In genomic region chr12:69239286-69239921, GRCh38 we compare ENCODE assay signal across 1 cellular context.
TF ChIP-seq lines count a peak whose summit lies in the region.

Gene CPSF6, plus strand, starts transcription at chr12:69239569. Its CDS starts 78 bp downstream, at chr12:69239647.

TF ChIP-seq in HepG2, 621 proteins besides CTCF, POLR2A, EP300 and RAD21 (continued from another document and continues in another):
- TF ChIP-seq NR2C2 (CRISPR knock-in tag; IDR thresholded peaks at IDR 0.05; ENCODE audit: borderline replicate concordance) (no peak), ZGPAT (CRISPR knock-in tag; IDR thresholded peaks at IDR 0.05) (no peak; the same call in 1 of the 2 replicates), ZFP37 (CRISPR knock-in tag; IDR thresholded peaks at IDR 0.05; ENCODE audit: borderline replicate concordance) (no peak), RARA (CRISPR knock-in tag; IDR thresholded peaks at IDR 0.05) (no peak), KLF13 (CRISPR knock-in tag; IDR thresholded peaks at IDR 0.05) (no peak), KLF12 (CRISPR knock-in tag; IDR thresholded peaks at IDR 0.05; ENCODE audit: borderline replicate concordance) (no peak), ZNF790 (CRISPR knock-in tag; IDR thresholded peaks at IDR 0.05; ENCODE audit: borderline replicate concordance) (peak; percentile 38; the same call in 1 of the 2 replicates), MLX (CRISPR knock-in tag; IDR thresholded peaks at IDR 0.05) (no peak), ELK4 (CRISPR knock-in tag; IDR thresholded peaks at IDR 0.05; ENCODE audit: borderline replicate concordance) (no peak), MAZ (IDR thresholded peaks at IDR 0.05; ENCODE audit: borderline replicate concordance, low read depth, low read length) (peak; percentile 97), MAZ (CRISPR knock-in tag; IDR thresholded peaks at IDR 0.05; ENCODE audit: low read depth) (peak; percentile 86; the same call in 1 of the 2 replicates), ZNF441 (CRISPR knock-in tag; IDR thresholded peaks at IDR 0.05; ENCODE audit: borderline replicate concordance) (0 out of 2 replicates have a peak, but pooled peaks have one; percentile 54), DMAP1 (CRISPR knock-in tag; IDR thresholded peaks at IDR 0.05) (peak; percentile 48; the same call in 1 of the 2 replicates), MAFF (IDR thresholded peaks at IDR 0.05; ENCODE audit: low read depth, low read length) (no peak), THAP11 (CRISPR knock-in tag; IDR thresholded peaks at IDR 0.05) (peak; percentile 80), SIX4 (CRISPR knock-in tag; IDR thresholded peaks at IDR 0.05) (no peak), MLLT10 (CRISPR knock-in tag; IDR thresholded peaks at IDR 0.05) (no peak), JARID2 (CRISPR knock-in tag; IDR thresholded peaks at IDR 0.05; ENCODE audit: insufficient replicate concordance) (no peak), YEATS2 (CRISPR knock-in tag; IDR thresholded peaks at IDR 0.05; ENCODE audit: borderline replicate concordance) (no peak; the same call in 1 of the 2 replicates), ZNF282 (IDR thresholded peaks at IDR 0.05; ENCODE audit: partially characterized antibody) (no peak), PBX2 (CRISPR knock-in tag; IDR thresholded peaks at IDR 0.05) (no peak), ELF3 (CRISPR knock-in tag; IDR thresholded peaks at IDR 0.05) (no peak; the same call in 1 of the 2 replicates), USF2 (IDR thresholded peaks at IDR 0.05; ENCODE audit: low read depth, low read length) (no peak), USF2 (CRISPR knock-in tag; IDR thresholded peaks at IDR 0.05; ENCODE audit: borderline replicate concordance) (no peak), EHMT2 (IDR thresholded peaks at IDR 0.05; ENCODE audit: borderline replicate concordance, low read depth, low read length) (no peak), KMT2A (CRISPR knock-in tag; IDR thresholded peaks at IDR 0.05) (peak; percentile 71), ZNF724P (CRISPR knock-in tag; IDR thresholded peaks at IDR 0.05; ENCODE audit: borderline replicate concordance) (no peak; the same call in 1 of the 2 replicates), HNF1A (IDR thresholded peaks at IDR 0.05; ENCODE audit: low read depth) (no peak), HNF1A (CRISPR knock-in tag; IDR thresholded peaks at IDR 0.05; ENCODE audit: borderline replicate concordance) (0 out of 2 replicates have a peak, but pooled peaks have one; percentile 26), ZSCAN5A (CRISPR knock-in tag; IDR thresholded peaks at IDR 0.05; ENCODE audit: borderline replicate concordance) (0 out of 2 replicates have a peak, but pooled peaks have one; percentile 37), PPARG (CRISPR knock-in tag; conservative IDR thresholded peaks at IDR 0.05) (no peak; the same call in 1 of the 2 replicates), RBM22 (optimal IDR thresholded peaks at IDR 0.05; ENCODE audit: low read length) (no peak), ZNF660 (CRISPR knock-in tag; IDR thresholded peaks at IDR 0.05; ENCODE audit: borderline replicate concordance, low read depth) (no peak), ZNF749 (CRISPR knock-in tag; IDR thresholded peaks at IDR 0.05; ENCODE audit: borderline replicate concordance) (no peak), ZNF512 (CRISPR knock-in tag; IDR thresholded peaks at IDR 0.05) (no peak), ZBTB10 (CRISPR knock-in tag; IDR thresholded peaks at IDR 0.05; ENCODE audit: borderline replicate concordance) (no peak), CHCHD3 (CRISPR knock-in tag; IDR thresholded peaks at IDR 0.05) (0 out of 2 replicates have a peak, but pooled peaks have one; percentile 34), ZNF550 (CRISPR knock-in tag; IDR thresholded peaks at IDR 0.05; ENCODE audit: borderline replicate concordance) (no peak), FOSL1 (CRISPR knock-in tag; IDR thresholded peaks at IDR 0.05; ENCODE audit: borderline replicate concordance) (no peak), ZNF678 (CRISPR knock-in tag; IDR thresholded peaks at IDR 0.05) (no peak), SNAPC5 (CRISPR knock-in tag; IDR thresholded peaks at IDR 0.05; ENCODE audit: borderline replicate concordance) (peak; percentile 65; the same call in 1 of the 2 replicates), ZNF639 (CRISPR knock-in tag; conservative IDR thresholded peaks at IDR 0.05) (peak; percentile 79), GTF2F1 (IDR thresholded peaks at IDR 0.05; ENCODE audit: low read length) (no peak)
